ENCODE assay signal across 20 cellular contexts in genomic region chr21:28392436-28392835, GRCh38.
"Had no signal": no experiment of that assay in that cellular context is flagged by ENCODE, and none has a peak within 500 bp of the region (broad histone marks: within the 10 kb centered on the region; RNA-seq: fewer than 3 reads in every experiment).

No MANE protein-coding gene starts in this region.

- H3K27me3 ChIP-seq: brain microvascular endothelial cell, heart right ventricle, vagina had no signal

- H3K4me1 Mint-ChIP-seq: activated CD4-positive, alpha-beta T cell treated with anti-CD3 and anti-CD28 coated beads, Interleukin-2, amount 10 ng/mL, durations not matched to agents 24 days and 14 days; activated T-helper 17 cell treated with anti-CD3 and anti-CD28 coated beads, Interleukin-2, amount 50 U/mL, for 72 hours; immature natural killer cell; naive B cell; neural crest cell had no signal

- H3K4me1 ChIP-seq: heart right ventricle, vagina had no signal

- H3K27ac ChIP-seq: brain microvascular endothelial cell, heart right ventricle, vagina had no signal

- H3K27me3 Mint-ChIP-seq: activated CD4-positive, alpha-beta T cell treated with anti-CD3 and anti-CD28 coated beads, Interleukin-2, amount 10 ng/mL, durations not matched to agents 24 days and 14 days; activated CD8-positive, alpha-beta T cell treated with anti-CD3 and anti-CD28 coated beads for 36 hours; activated T-helper 17 cell treated with anti-CD3 and anti-CD28 coated beads, Interleukin-2, amount 50 U/mL, for 72 hours; naive B cell; progenitor cell of endocrine pancreas had no signal

- H3K36me3 ChIP-seq: brain microvascular endothelial cell, heart right ventricle, vagina had no signal

- H3K9me3 ChIP-seq: mucosa of descending colon, vagina had no signal

- H3K4me3 ChIP-seq: heart right ventricle, mucosa of descending colon, vagina had no signal

- DNase-seq: activated CD4-positive, alpha-beta T cell treated with anti-CD3 and anti-CD28 coated beads, Interleukin-2, amount 10 ng/mL, durations not matched to agents 24 days and 14 days; activated CD8-positive, alpha-beta T cell treated with anti-CD3 and anti-CD28 coated beads for 36 hours; activated naive CD4-positive, alpha-beta T cell; activated T-cell treated with anti-CD3 and anti-CD28 coated beads, Interleukin-2, amount 50 U/mL, for 1 hour; anterior cingulate cortex; brain microvascular endothelial cell; central memory CD4-positive, alpha-beta T cell; heart right ventricle; immature natural killer cell; left ventricle myocardium superior; naive B cell; stimulated activated CD4-positive, alpha-beta T cell treated with anti-CD3 and anti-CD28 coated beads, Interleukin-2, amount 100 ng/mL, for 24 hours; stimulated activated naive CD8-positive, alpha-beta T cell treated with anti-CD3 and anti-CD28 coated beads, Interleukin-15, Interleukin-2, amounts not matched to agents 100 U/mL and 50 U/mL, for 24 hours; T-helper 2 cell; trophoblast cell had no signal

- H3K36me3 Mint-ChIP-seq: naive B cell had no signal

- H3K9me3 Mint-ChIP-seq: activated CD4-positive, alpha-beta T cell treated with anti-CD3 and anti-CD28 coated beads, Interleukin-2, amount 10 ng/mL, durations not matched to agents 24 days and 14 days; activated CD8-positive, alpha-beta T cell treated with anti-CD3 and anti-CD28 coated beads for 36 hours; immature natural killer cell had no signal

- ATAC-seq: activated CD8-positive, alpha-beta T cell treated with anti-CD3 and anti-CD28 coated beads for 36 hours; activated T-helper 17 cell treated with anti-CD3 and anti-CD28 coated beads, Interleukin-2, amount 50 U/mL, for 72 hours; heart right ventricle; left ventricle myocardium superior; stimulated activated naive CD8-positive, alpha-beta T cell treated with anti-CD3 and anti-CD28 coated beads, Interleukin-15, Interleukin-2, amounts not matched to agents 100 U/mL and 50 U/mL, for 24 hours had no signal

- H3K27ac Mint-ChIP-seq: activated CD4-positive, alpha-beta T cell treated with anti-CD3 and anti-CD28 coated beads, Interleukin-2, amount 10 ng/mL, durations not matched to agents 24 days and 14 days; activated CD8-positive, alpha-beta T cell treated with anti-CD3 and anti-CD28 coated beads for 36 hours; activated T-helper 17 cell treated with anti-CD3 and anti-CD28 coated beads, Interleukin-2, amount 50 U/mL, for 72 hours; immature natural killer cell; naive B cell had no signal

- H3K4me3 Mint-ChIP-seq: activated CD4-positive, alpha-beta T cell treated with anti-CD3 and anti-CD28 coated beads, Interleukin-2, amount 10 ng/mL, durations not matched to agents 24 days and 14 days; activated CD8-positive, alpha-beta T cell treated with anti-CD3 and anti-CD28 coated beads for 36 hours; activated T-helper 17 cell treated with anti-CD3 and anti-CD28 coated beads, Interleukin-2, amount 50 U/mL, for 72 hours; immature natural killer cell; naive B cell; neural crest cell had no signal
